Comparison of ENCODE assay signal across 9 cellular contexts in the genomic region with DNA sequence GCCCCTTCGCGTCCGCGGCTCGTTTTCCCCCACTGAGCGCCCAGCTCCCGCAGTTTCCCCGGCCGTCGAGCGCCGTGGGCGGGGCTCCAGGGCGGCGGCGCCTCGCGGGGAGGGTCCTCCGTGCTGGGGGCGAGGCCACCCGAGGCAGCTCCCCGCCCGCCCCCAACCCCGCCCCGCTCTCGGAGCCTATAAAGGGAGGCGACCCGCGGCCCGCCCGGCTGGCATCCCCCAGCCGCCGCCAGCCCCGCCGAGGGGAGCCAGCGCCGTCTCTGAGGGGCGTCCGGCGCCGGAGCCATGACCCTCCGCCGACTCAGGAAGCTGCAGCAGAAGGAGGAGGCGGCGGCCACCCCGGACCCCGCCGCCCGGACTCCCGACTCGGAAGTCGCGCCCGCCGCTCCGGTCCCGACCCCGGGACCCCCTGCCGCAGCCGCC. TPM values are rescaled to one million over a fixed set of nuclear protein-coding genes. Genes with fewer than 3 reads are reported as not detected.
DNase-seq lines count a peak whose midpoint lies in the region; ATAC-seq, FAIRE-seq and TF ChIP-seq lines count a peak whose summit lies in the region.
"Had no signal": no experiment of that assay in that cellular context is flagged by ENCODE, and none has a peak within 500 bp of the region (broad histone marks: within the 10 kb centered on the region; RNA-seq: fewer than 3 reads in every experiment).

A gene (plus strand): TSS at position 221 of the 432 bp plus-strand sequence. CDS start 74 bp downstream, at position 295.

- H3K4me2 ChIP-seq in OCI-LY1 (ENCODE audit: low read length): peak within 1 kb of the TSS; percentile 63

- H3K27me3 Mint-ChIP-seq in glutamatergic neuron (ENCODE audit: unreplicated experiment): peaks cover 9% of the 10 kb centered on the region

- H3K27me3 ChIP-seq in OCI-LY1 (ENCODE audit: insufficient read depth, low read length): no peaks in the 10 kb centered on the region; the same call in 1 of the 2 replicates
- H3K27me3 ChIP-seq in pancreas: no peaks in the 10 kb centered on the region
- no peaks in the 10 kb centered on the region for H3K27me3 ChIP-seq in tibial nerve

- H2AFZ ChIP-seq in OCI-LY1 (ENCODE audit: low read length): no peak within 1 kb of the TSS

- WGBS in pancreas, 2 donors: 1 to 2% methylated on average over 53 to 60 of the region's 60 CpGs
- 0% methylated on average over 11 to 13 of the region's 60 CpGs for WGBS in tibial nerve, 2 donors

- peak; percentile 85 for DNase-seq in GM13976 (ENCODE audit: low spot score)
- peak; percentile 74 for DNase-seq in activated gamma-delta T cell treated with Interleukin-2 at 50 U/mL for 16 hours
- peak; percentile 66 for DNase-seq in glutamatergic neuron
- peak; percentile 59 to 87 (median 74) for DNase-seq in pancreas
- DNase-seq in tibial nerve (ENCODE audit: low spot score in 2 of 2): peak; percentile 53 to 62
- DNase-seq in SKM-1 treated with dmso at 0.1 percent for 144 hours (lab: John Stamatoyannopoulos, UW; ENCODE audit: unreplicated experiment): no peak

- H3F3A ChIP-seq in OCI-LY1 (ENCODE audit: insufficient read depth, low read length): no peaks in the 10 kb centered on the region

- peak; percentile 85 to 89 for TF ChIP-seq POLR2A in tibial nerve (IDR thresholded peaks at IDR 0.05)

- peaks cover 4% of the 10 kb centered on the region for H3K36me3 Mint-ChIP-seq in glutamatergic neuron (ENCODE audit: unreplicated experiment)

- H3K4me3 Mint-ChIP-seq in glutamatergic neuron (ENCODE audit: unreplicated experiment): peak within 1 kb of the TSS; percentile 92

- no peak for TF ChIP-seq CTCF in GM13976 (IDR thresholded peaks at IDR 0.05; ENCODE audit: borderline replicate concordance, control extremely low read depth, extremely low read depth, insufficient read depth, missing control alignments)
- no peak for TF ChIP-seq CTCF in OCI-LY1 (IDR thresholded peaks at IDR 0.05; ENCODE audit: low read length)
- no peak for TF ChIP-seq CTCF in glutamatergic neuron (IDR thresholded peaks at IDR 0.05; ENCODE audit: partially characterized antibody, unreplicated experiment)
- no peak for TF ChIP-seq CTCF in pancreas (IDR thresholded peaks at IDR 0.05)
- peak in 2 of 5 experiments; percentile 31 for TF ChIP-seq CTCF in tibial nerve (IDR thresholded peaks at IDR 0.05)

- ATAC-seq in pancreas (peak; percentile 69 to 74 (median 72)), GM18858 (IDR thresholded peaks at IDR 0.05; ENCODE audit: unreplicated experiment) (no peak)

- no peaks in the 10 kb centered on the region for H4K20me1 ChIP-seq in OCI-LY1 (ENCODE audit: insufficient read depth, low read length)

- H3K4me3 ChIP-seq in OCI-LY1 (ENCODE audit: low read depth, low read length, poor library complexity, severe bottlenecking) (peak within 1 kb of the TSS; percentile 55), pancreas (peak within 1 kb of the TSS; percentile 54 to 74 (median 65)), tibial nerve (peak within 1 kb of the TSS; percentile 69 to 90 (median 76))

- H3K27ac ChIP-seq in OCI-LY1 (ENCODE audit: low read depth, low read length, poor library complexity, severe bottlenecking): no peak within 1 kb of the TSS
- peak within 1 kb of the TSS; percentile 59 to 76 (median 68) for H3K27ac ChIP-seq in pancreas
- H3K27ac ChIP-seq in tibial nerve: peak within 1 kb of the TSS; percentile 88 to 96 (median 93)

- no peak within 1 kb of the TSS; the same call in 1 of the 2 replicates for H3K9ac ChIP-seq in OCI-LY1 (ENCODE audit: low read length)

- no peak for FAIRE-seq in pancreas (lab: Jason Lieb, UNC)
- FAIRE-seq: TTC549 had no signal

- peak within 1 kb of the TSS; percentile 88 for H3K27ac Mint-ChIP-seq in glutamatergic neuron (ENCODE audit: unreplicated experiment)

- no peaks in the 10 kb centered on the region for H3K36me3 ChIP-seq in OCI-LY1 (ENCODE audit: insufficient read depth, low read length)
- peaks cover 0 to 3% (median 0%) of the 10 kb centered on the region in 3 donors for H3K36me3 ChIP-seq in pancreas
- peaks cover 0 to 10% (median 0%) of the 10 kb centered on the region in 3 donors for H3K36me3 ChIP-seq in tibial nerve

- no peaks in the 10 kb centered on the region for H3K9me2 ChIP-seq in OCI-LY1 (ENCODE audit: low read depth, low read length)

- intact Hi-C loops in pancreas (cut with DNase I): no loop called here

- H3K4me1 Mint-ChIP-seq in glutamatergic neuron (ENCODE audit: low read depth, unreplicated experiment): peaks cover 48% of the 10 kb centered on the region

- H3K4me1 ChIP-seq in OCI-LY1 (ENCODE audit: insufficient read depth, low read length, severe bottlenecking) (peaks cover 12% of the 10 kb centered on the region), pancreas (peaks cover 0 to 7% (median 0%) of the 10 kb centered on the region in 3 donors), tibial nerve (peaks cover 0 to 70% (median 44%) of the 10 kb centered on the region in 4 donors)

- peak in 1 of 2 donors; percentile 92 for TF ChIP-seq EP300 in tibial nerve (IDR thresholded peaks at IDR 0.05)

- H3K79me2 ChIP-seq in OCI-LY1 (ENCODE audit: insufficient read depth, low read length): no peaks in the 10 kb centered on the region

- in situ Hi-C loops in GM13976 (cut with MboI; ENCODE audit: low sequenced_read_pairs, unreplicated experiment): no loop called here

- H3K9me3 Mint-ChIP-seq in glutamatergic neuron (ENCODE audit: unreplicated experiment): peaks cover 11% of the 10 kb centered on the region

- H3K9me3 ChIP-seq in OCI-LY1 (ENCODE audit: low read length) (no peaks in the 10 kb centered on the region), pancreas (no peaks in the 10 kb centered on the region), tibial nerve (no peaks in the 10 kb centered on the region)

RNA-seq across cellular contexts. Expression of the gene that starts here (rescaled TPM):
- total RNA-seq in glutamatergic neuron (ENCODE audit: unreplicated experiment) (31.3 TPM), pancreas (10 to 100 TPM in 3 of 6 donors, 1 to 10 TPM in 3; 7.1 to 18.0 (median 11.0) TPM), tibial nerve (10 to 100 TPM; 30.6 to 54.0 (median 37.8) TPM)
- polyA plus RNA-seq in pancreas: 10 to 100 TPM; 25.4 to 51.6 TPM
